Comparison of ENCODE assay signal across 24 cellular contexts in the genomic region with DNA sequence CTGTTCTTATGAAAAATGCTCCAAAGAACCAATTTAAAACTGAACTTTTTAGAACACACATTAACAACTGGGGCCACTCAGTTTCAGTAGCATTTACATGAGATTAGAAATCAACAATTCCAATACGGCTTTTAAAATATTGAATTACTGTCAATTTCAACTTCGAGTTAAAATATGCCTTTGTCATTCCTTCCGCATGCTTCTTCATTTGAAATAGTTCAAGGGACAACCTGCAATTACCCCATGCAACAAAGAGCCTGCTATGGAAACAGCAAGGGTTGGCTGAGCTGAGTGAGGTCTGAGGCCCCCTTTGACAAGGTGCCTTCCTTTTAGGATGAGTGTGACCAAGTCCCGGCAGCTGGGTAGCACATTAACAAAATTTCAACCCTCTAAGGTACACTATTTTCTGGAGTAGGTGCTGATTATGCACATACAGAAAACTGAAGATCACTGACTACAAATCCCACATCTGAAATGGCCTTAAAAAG.
"Had no signal": no experiment of that assay in that cellular context is flagged by ENCODE, and none has a peak within 500 bp of the region (broad histone marks: within the 10 kb centered on the region; RNA-seq: fewer than 3 reads in every experiment).

No MANE protein-coding gene starts in this region.

- DNase-seq: activated B cell treated with CpG ODN at 0.5 μM for 24 hours; activated CD4-positive, alpha-beta T cell treated with anti-CD3 and anti-CD28 coated beads for 36 hours; activated CD4-positive, alpha-beta T cell treated with anti-CD3 and anti-CD28 coated beads, Interleukin-2, amount 50 U/mL, for 4 hours; activated CD8-positive, alpha-beta memory T cell treated with anti-CD3 and anti-CD28 coated beads for 24 hours; activated CD8-positive, alpha-beta memory T cell treated with anti-CD3 and anti-CD28 coated beads, Interleukin-2, amount 50 U/mL, for 4 hours; activated effector memory CD4-positive, alpha-beta T cell treated with Interleukin-2 at 50 U/mL for 16 hours; activated naive CD4-positive, alpha-beta T cell treated with anti-CD3 and anti-CD28 coated beads for 36 hours; activated naive CD8-positive, alpha-beta T cell treated with anti-CD3 and anti-CD28 coated beads, Interleukin-2, amount 10 ng/mL, durations not matched to agents 7 days and 5 days; activated T-cell treated with anti-CD3 and anti-CD28 coated beads, Interleukin-2, amount 50 U/mL, for 48 hours; amniotic stem cell; cerebellar nuclear complex; cortex of kidney; foreskin keratinocyte; immature natural killer cell; left ventricle myocardium inferior; natural killer cell; pancreas; right cardiac atrium; stimulated activated CD4-positive, alpha-beta T cell treated with anti-CD3 and anti-CD28 coated beads, Interleukin-4, amount 100 ng/mL, for 4 hours; substantia nigra; T1000; thyroid gland had no signal

- FAIRE-seq: pancreas had no signal

- H3K4me1 ChIP-seq: breast epithelium, thyroid gland had no signal

- ATAC-seq: activated CD4-positive, alpha-beta T cell treated with anti-CD3 and anti-CD28 coated beads for 36 hours; foreskin keratinocyte; natural killer cell; pancreas; right cardiac atrium had no signal

- H3K27ac ChIP-seq: breast epithelium, foreskin keratinocyte, left ventricle myocardium inferior, neutrophil, pancreas, thyroid gland had no signal

- H3K27me3 ChIP-seq: breast epithelium, foreskin keratinocyte, neutrophil, pancreas, thyroid gland had no signal

- H3K9me3 ChIP-seq: breast epithelium, left ventricle myocardium inferior, neutrophil, pancreas, thyroid gland had no signal

- H3K4me3 ChIP-seq: breast epithelium, left ventricle myocardium inferior, pancreas, thyroid gland had no signal
